Comparison of ENCODE assay signal across 2 cellular contexts in genomic region chr1:20108724-20109123, GRCh38.
TF ChIP-seq lines count a peak whose summit lies in the region.

No MANE protein-coding gene starts in this region.

TF ChIP-seq in WTC11, 78 proteins besides CTCF, POLR2A, EP300 and RAD21 (continues in another document):
- TF ChIP-seq STAT6 (CRISPR knock-in tag; conservative IDR thresholded peaks at IDR 0.05; ENCODE audit: low read depth) (no peak), KAT7 (CRISPR knock-in tag; IDR thresholded peaks at IDR 0.05; ENCODE audit: borderline replicate concordance) (no peak), MAX (CRISPR knock-in tag; IDR thresholded peaks at IDR 0.05) (no peak), IRF1 (CRISPR knock-in tag; IDR thresholded peaks at IDR 0.05) (no peak), TEAD4 (CRISPR knock-in tag; IDR thresholded peaks at IDR 0.05) (no peak), SOX15 (CRISPR knock-in tag; IDR thresholded peaks at IDR 0.05) (no peak), ESRRA (CRISPR knock-in tag; IDR thresholded peaks at IDR 0.05; ENCODE audit: borderline replicate concordance) (no peak), RORB (CRISPR knock-in tag; IDR thresholded peaks at IDR 0.05) (no peak), GRHL2 (CRISPR knock-in tag; IDR thresholded peaks at IDR 0.05; ENCODE audit: insufficient replicate concordance, severe bottlenecking) (no peak), HMGA2 (CRISPR knock-in tag; IDR thresholded peaks at IDR 0.05) (no peak), RELA (CRISPR knock-in tag; IDR thresholded peaks at IDR 0.05; ENCODE audit: borderline replicate concordance) (no peak), ZBTB43 (CRISPR knock-in tag; IDR thresholded peaks at IDR 0.05) (no peak), ZNF232 (CRISPR knock-in tag; IDR thresholded peaks at IDR 0.05) (no peak), ZNF532 (CRISPR knock-in tag; IDR thresholded peaks at IDR 0.05; ENCODE audit: borderline replicate concordance) (no peak)

TF ChIP-seq in H1, 55 proteins besides CTCF, POLR2A, EP300 and RAD21:
- TF ChIP-seq KDM5A (IDR thresholded peaks at IDR 0.05; ENCODE audit: low read length) (no peak), SIN3A (conservative IDR thresholded peaks at IDR 0.05 in 1 of 2, IDR thresholded peaks at IDR 0.05 in 1 of 2; ENCODE audit: low read depth in 1 of 2, low read length in 2 of 2) (no peak), YY1 (IDR thresholded peaks at IDR 0.05; ENCODE audit: low read depth, low read length) (no peak), CTBP2 (IDR thresholded peaks at IDR 0.05; ENCODE audit: borderline replicate concordance, insufficient read depth, insufficient read length, low read length) (no peak), EGR1 (IDR thresholded peaks at IDR 0.05; ENCODE audit: borderline replicate concordance, low read depth, low read length) (no peak), SP1 (IDR thresholded peaks at IDR 0.05; ENCODE audit: low read depth, low read length) (no peak), E2F6 (IDR thresholded peaks at IDR 0.05) (no peak), TBP (IDR thresholded peaks at IDR 0.05; ENCODE audit: low read depth, low read length) (no peak), SRF (IDR thresholded peaks at IDR 0.05; ENCODE audit: low read depth, low read length) (no peak), MAFK (IDR thresholded peaks at IDR 0.05; ENCODE audit: low read depth, low read length) (no peak), NANOG (IDR thresholded peaks at IDR 0.05; ENCODE audit: insufficient read depth, low read depth, low read length, poor library complexity, severe bottlenecking) (no peak), ATF3 (IDR thresholded peaks at IDR 0.05; ENCODE audit: insufficient read depth, low read depth, low read length) (no peak), BACH1 (IDR thresholded peaks at IDR 0.05; ENCODE audit: low read length) (no peak)
